Comparison of ENCODE assay signal across 1 cellular context in genomic region chr3:112456147-112456546, GRCh38.
TF ChIP-seq lines count a peak whose summit lies in the region.

No MANE protein-coding gene starts in this region.

TF ChIP-seq in GM12878, 131 proteins besides CTCF, POLR2A, EP300 and RAD21 (continued from another document):
- TF ChIP-seq, protein P1, sequence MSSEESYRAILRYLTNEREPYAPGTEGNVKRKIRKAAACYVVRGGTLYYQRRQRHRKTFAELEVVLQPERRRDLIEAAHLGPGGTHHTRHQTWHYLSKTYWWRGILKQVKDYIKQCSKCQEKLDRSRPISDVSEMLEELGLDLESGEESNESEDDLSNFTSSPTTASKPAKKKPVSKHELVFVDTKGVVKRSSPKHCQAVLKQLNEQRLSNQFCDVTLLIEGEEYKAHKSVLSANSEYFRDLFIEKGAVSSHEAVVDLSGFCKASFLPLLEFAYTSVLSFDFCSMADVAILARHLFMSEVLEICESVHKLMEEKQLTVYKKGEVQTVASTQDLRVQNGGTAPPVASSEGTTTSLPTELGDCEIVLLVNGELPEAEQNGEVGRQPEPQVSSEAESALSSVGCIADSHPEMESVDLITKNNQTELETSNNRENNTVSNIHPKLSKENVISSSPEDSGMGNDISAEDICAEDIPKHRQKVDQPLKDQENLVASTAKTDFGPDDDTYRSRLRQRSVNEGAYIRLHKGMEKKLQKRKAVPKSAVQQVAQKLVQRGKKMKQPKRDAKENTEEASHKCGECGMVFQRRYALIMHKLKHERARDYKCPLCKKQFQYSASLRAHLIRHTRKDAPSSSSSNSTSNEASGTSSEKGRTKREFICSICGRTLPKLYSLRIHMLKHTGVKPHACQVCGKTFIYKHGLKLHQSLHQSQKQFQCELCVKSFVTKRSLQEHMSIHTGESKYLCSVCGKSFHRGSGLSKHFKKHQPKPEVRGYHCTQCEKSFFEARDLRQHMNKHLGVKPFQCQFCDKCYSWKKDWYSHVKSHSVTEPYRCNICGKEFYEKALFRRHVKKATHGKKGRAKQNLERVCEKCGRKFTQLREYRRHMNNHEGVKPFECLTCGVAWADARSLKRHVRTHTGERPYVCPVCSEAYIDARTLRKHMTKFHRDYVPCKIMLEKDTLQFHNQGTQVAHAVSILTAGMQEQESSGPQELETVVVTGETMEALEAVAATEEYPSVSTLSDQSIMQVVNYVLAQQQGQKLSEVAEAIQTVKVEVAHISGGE (CRISPR knock-in tag; IDR thresholded peaks at IDR 0.05) = no peak
- TF ChIP-seq NFIC (IDR thresholded peaks at IDR 0.05; ENCODE audit: low read depth, low read length) (peak; percentile 79), ZNF217 (IDR thresholded peaks at IDR 0.05) (peak; percentile 64; the same call in 1 of the 2 replicates), EGR1 (IDR thresholded peaks at IDR 0.05; ENCODE audit: borderline replicate concordance in 1 of 2, low read depth in 2 of 2, low read length in 2 of 2) (no peak), HCFC1 (IDR thresholded peaks at IDR 0.05; ENCODE audit: low read length) (no peak), SUPT20H (IDR thresholded peaks at IDR 0.05; ENCODE audit: borderline replicate concordance, control insufficient read depth, low read depth, low read length) (no peak), ATF2 (IDR thresholded peaks at IDR 0.05; ENCODE audit: low read length) (peak; percentile 97), SMAD1 (IDR thresholded peaks at IDR 0.05; ENCODE audit: low read depth, partially characterized antibody) (peak; percentile 85), EED (IDR thresholded peaks at IDR 0.05; ENCODE audit: low read depth) (0 out of 2 replicates have a peak, but pooled peaks have one; percentile 20), ZNF592 (IDR thresholded peaks at IDR 0.05) (peak; percentile 1; the same call in 1 of the 2 replicates), RUNX3 (IDR thresholded peaks at IDR 0.05; ENCODE audit: low read length) (peak; percentile 82)
- TF ChIP-seq, protein P2, sequence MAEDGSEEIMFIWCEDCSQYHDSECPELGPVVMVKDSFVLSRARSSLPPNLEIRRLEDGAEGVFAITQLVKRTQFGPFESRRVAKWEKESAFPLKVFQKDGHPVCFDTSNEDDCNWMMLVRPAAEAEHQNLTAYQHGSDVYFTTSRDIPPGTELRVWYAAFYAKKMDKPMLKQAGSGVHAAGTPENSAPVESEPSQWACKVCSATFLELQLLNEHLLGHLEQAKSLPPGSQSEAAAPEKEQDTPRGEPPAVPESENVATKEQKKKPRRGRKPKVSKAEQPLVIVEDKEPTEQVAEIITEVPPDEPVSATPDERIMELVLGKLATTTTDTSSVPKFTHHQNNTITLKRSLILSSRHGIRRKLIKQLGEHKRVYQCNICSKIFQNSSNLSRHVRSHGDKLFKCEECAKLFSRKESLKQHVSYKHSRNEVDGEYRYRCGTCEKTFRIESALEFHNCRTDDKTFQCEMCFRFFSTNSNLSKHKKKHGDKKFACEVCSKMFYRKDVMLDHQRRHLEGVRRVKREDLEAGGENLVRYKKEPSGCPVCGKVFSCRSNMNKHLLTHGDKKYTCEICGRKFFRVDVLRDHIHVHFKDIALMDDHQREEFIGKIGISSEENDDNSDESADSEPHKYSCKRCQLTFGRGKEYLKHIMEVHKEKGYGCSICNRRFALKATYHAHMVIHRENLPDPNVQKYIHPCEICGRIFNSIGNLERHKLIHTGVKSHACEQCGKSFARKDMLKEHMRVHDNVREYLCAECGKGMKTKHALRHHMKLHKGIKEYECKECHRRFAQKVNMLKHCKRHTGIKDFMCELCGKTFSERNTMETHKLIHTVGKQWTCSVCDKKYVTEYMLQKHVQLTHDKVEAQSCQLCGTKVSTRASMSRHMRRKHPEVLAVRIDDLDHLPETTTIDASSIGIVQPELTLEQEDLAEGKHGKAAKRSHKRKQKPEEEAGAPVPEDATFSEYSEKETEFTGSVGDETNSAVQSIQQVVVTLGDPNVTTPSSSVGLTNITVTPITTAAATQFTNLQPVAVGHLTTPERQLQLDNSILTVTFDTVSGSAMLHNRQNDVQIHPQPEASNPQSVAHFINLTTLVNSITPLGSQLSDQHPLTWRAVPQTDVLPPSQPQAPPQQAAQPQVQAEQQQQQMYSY (CRISPR knock-in tag; IDR thresholded peaks at IDR 0.05) = no peak
